ENCODE assay signal across 2 cellular contexts in the genomic region with DNA sequence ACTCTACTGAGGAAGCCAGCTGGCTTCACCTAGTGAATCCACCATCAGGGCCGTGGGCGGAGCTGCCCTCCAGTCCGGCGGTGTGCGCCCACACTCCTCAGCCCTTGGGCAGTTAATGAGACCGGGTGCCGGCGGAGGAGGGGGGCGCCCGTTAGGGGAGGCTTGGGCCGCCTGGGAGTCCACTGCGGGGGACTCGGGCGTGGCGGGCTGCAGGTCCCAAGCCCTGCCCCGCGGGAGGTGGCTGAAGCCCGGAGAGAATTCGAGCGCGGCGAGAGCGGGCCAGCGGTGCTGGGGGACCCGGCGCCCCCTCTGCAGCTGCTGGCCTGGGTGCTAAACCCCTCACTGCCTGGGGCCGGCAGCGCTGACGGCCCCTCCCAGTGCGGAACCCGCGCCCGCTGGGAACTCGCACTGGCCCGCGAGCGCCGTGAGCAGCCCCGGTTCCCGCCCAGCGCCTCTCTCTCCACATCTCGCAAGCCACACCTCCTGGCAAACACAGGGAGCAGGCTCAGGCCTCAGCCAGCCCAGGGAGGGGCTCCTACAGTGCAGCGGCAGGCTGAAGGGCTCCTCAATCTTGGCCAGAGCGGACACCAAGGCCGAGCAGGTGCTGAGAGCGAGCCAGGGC.
TF ChIP-seq lines count a peak whose summit lies in the region.

No MANE protein-coding gene starts in this region.

TF ChIP-seq in K562, 482 proteins besides CTCF, POLR2A, EP300 and RAD21:
- TF ChIP-seq ZNF717 (CRISPR knock-in tag; IDR thresholded peaks at IDR 0.05): no peak
- TF ChIP-seq, protein P1, sequence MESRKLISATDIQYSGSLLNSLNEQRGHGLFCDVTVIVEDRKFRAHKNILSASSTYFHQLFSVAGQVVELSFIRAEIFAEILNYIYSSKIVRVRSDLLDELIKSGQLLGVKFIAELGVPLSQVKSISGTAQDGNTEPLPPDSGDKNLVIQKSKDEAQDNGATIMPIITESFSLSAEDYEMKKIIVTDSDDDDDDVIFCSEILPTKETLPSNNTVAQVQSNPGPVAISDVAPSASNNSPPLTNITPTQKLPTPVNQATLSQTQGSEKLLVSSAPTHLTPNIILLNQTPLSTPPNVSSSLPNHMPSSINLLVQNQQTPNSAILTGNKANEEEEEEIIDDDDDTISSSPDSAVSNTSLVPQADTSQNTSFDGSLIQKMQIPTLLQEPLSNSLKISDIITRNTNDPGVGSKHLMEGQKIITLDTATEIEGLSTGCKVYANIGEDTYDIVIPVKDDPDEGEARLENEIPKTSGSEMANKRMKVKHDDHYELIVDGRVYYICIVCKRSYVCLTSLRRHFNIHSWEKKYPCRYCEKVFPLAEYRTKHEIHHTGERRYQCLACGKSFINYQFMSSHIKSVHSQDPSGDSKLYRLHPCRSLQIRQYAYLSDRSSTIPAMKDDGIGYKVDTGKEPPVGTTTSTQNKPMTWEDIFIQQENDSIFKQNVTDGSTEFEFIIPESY (CRISPR knock-in tag; IDR thresholded peaks at IDR 0.05): peak; percentile 54; the same call in 1 of the 2 replicates

TF ChIP-seq in HepG2, 621 proteins besides CTCF, POLR2A, EP300 and RAD21:
- TF ChIP-seq ZNF782 (CRISPR knock-in tag; IDR thresholded peaks at IDR 0.05; ENCODE audit: borderline replicate concordance) (no peak), MAF1 (CRISPR knock-in tag; IDR thresholded peaks at IDR 0.05; ENCODE audit: borderline replicate concordance) (no peak), ZC3H4 (CRISPR knock-in tag; IDR thresholded peaks at IDR 0.05; ENCODE audit: borderline replicate concordance) (no peak), JUNB (CRISPR knock-in tag; IDR thresholded peaks at IDR 0.05; ENCODE audit: borderline replicate concordance) (no peak), ZMAT3 (CRISPR knock-in tag; conservative IDR thresholded peaks at IDR 0.05) (no peak), ZNF772 (CRISPR knock-in tag; IDR thresholded peaks at IDR 0.05) (no peak), PRMT3 (CRISPR knock-in tag; IDR thresholded peaks at IDR 0.05; ENCODE audit: borderline replicate concordance, low read depth) (no peak), KDM6A (CRISPR knock-in tag; IDR thresholded peaks at IDR 0.05; ENCODE audit: low read depth) (no peak), U2AF2 (IDR thresholded peaks at IDR 0.05; ENCODE audit: low read depth, low read length) (no peak), SMAD9 (CRISPR knock-in tag; IDR thresholded peaks at IDR 0.05) (no peak), CBX1 (IDR thresholded peaks at IDR 0.05; ENCODE audit: low read depth) (no peak), FIP1L1 (IDR thresholded peaks at IDR 0.05; ENCODE audit: borderline replicate concordance, insufficient read depth, low read depth, low read length) (no peak), GFI1 (CRISPR knock-in tag; IDR thresholded peaks at IDR 0.05; ENCODE audit: borderline replicate concordance) (no peak)
- TF ChIP-seq, protein P2, sequence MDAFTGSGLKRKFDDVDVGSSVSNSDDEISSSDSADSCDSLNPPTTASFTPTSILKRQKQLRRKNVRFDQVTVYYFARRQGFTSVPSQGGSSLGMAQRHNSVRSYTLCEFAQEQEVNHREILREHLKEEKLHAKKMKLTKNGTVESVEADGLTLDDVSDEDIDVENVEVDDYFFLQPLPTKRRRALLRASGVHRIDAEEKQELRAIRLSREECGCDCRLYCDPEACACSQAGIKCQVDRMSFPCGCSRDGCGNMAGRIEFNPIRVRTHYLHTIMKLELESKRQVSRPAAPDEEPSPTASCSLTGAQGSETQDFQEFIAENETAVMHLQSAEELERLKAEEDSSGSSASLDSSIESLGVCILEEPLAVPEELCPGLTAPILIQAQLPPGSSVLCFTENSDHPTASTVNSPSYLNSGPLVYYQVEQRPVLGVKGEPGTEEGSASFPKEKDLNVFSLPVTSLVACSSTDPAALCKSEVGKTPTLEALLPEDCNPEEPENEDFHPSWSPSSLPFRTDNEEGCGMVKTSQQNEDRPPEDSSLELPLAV (CRISPR knock-in tag; conservative IDR thresholded peaks at IDR 0.05; ENCODE audit: low read depth): no peak
- TF ChIP-seq, protein P3, sequence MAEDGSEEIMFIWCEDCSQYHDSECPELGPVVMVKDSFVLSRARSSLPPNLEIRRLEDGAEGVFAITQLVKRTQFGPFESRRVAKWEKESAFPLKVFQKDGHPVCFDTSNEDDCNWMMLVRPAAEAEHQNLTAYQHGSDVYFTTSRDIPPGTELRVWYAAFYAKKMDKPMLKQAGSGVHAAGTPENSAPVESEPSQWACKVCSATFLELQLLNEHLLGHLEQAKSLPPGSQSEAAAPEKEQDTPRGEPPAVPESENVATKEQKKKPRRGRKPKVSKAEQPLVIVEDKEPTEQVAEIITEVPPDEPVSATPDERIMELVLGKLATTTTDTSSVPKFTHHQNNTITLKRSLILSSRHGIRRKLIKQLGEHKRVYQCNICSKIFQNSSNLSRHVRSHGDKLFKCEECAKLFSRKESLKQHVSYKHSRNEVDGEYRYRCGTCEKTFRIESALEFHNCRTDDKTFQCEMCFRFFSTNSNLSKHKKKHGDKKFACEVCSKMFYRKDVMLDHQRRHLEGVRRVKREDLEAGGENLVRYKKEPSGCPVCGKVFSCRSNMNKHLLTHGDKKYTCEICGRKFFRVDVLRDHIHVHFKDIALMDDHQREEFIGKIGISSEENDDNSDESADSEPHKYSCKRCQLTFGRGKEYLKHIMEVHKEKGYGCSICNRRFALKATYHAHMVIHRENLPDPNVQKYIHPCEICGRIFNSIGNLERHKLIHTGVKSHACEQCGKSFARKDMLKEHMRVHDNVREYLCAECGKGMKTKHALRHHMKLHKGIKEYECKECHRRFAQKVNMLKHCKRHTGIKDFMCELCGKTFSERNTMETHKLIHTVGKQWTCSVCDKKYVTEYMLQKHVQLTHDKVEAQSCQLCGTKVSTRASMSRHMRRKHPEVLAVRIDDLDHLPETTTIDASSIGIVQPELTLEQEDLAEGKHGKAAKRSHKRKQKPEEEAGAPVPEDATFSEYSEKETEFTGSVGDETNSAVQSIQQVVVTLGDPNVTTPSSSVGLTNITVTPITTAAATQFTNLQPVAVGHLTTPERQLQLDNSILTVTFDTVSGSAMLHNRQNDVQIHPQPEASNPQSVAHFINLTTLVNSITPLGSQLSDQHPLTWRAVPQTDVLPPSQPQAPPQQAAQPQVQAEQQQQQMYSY (CRISPR knock-in tag; IDR thresholded peaks at IDR 0.05): no peak
- TF ChIP-seq, protein P4, sequence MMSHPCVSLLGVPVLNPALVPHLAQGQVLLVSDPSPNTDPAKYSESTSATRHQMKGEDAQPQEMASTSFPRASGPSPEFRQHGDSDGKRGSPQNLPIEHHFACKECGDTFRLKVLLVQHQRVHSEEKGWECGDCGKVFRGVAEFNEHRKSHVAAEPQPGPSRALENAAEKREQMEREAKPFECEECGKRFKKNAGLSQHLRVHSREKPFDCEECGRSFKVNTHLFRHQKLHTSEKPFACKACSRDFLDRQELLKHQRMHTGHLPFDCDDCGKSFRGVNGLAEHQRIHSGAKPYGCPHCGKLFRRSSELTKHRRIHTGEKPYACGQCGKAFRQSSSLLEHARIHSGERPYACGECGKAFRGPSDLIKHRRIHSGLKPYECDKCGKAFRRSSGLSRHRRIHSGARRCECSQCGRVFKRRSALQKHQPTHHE (CRISPR knock-in tag; IDR thresholded peaks at IDR 0.05; ENCODE audit: borderline replicate concordance): no peak
- TF ChIP-seq, protein P5, sequence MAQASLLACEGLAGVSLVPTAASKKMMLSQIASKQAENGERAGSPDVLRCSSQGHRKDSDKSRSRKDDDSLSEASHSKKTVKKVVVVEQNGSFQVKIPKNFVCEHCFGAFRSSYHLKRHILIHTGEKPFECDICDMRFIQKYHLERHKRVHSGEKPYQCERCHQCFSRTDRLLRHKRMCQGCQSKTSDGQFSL (CRISPR knock-in tag; IDR thresholded peaks at IDR 0.05): no peak
